In the genomic region with DNA sequence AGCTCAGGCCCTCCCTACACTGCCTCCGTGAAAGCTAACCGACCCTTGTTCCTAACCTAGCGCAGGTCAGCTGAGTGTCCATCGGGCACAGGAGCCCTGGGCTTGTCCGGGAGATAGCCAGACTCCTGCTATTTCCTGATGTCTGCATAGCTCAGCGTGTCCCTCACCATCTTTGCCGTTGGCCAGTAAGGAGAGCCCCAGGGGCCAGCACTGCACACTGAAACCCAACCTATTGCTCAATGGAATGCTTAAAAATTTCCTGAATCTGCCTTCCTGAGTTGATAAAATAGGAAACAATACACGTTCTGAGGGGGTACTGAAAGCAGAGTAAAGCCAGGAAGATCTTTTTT, we compare ENCODE assay signal across 8 cellular contexts. TPM values are rescaled to one million over a fixed set of nuclear protein-coding genes. Genes with fewer than 3 reads are reported as not detected.
DNase-seq lines count a peak whose midpoint lies in the region; ATAC-seq and TF ChIP-seq lines count a peak whose summit lies in the region.

No MANE protein-coding gene starts in this region.

- intact Hi-C loops in ascending aorta (cut with DNase I): loop anchor here (5.0 to 10.0 kb wide), 2 partner anchors 155 to 808 kb away; no protein-coding TSS in a partner anchor

- ATAC-seq in memory B cell (ENCODE audit: low read depth): no peak

- H2AFZ ChIP-seq in ACC112 (ENCODE audit: low read length, unreplicated experiment): peak overlapping the region; percentile 16

- H3K4me3 ChIP-seq in ACC112 (ENCODE audit: low read depth, low read length): peak overlapping the region; percentile 71
- peak overlapping the region; percentile 72 for H3K4me3 ChIP-seq in HL-60 (replicated peaks; ENCODE audit: insufficient read depth, low read length)
- peak overlapping the region; percentile 14 to 54 for H3K4me3 ChIP-seq in ascending aorta

- no peaks in the 10 kb centered on the region for H3K9me3 ChIP-seq in ascending aorta

- H3K27me3 ChIP-seq in ACC112 (ENCODE audit: insufficient read depth, low read length) (no peaks in the 10 kb centered on the region), HL-60 (ENCODE audit: insufficient read depth, poor library complexity, severe bottlenecking) (no peaks in the 10 kb centered on the region), ascending aorta (no peaks in the 10 kb centered on the region)

- H3K4me1 Mint-ChIP-seq in memory B cell (peaks cover 69% of the 10 kb centered on the region), glutamatergic neuron (ENCODE audit: low read depth, unreplicated experiment) (peaks cover 54% of the 10 kb centered on the region)

- peaks cover 9% of the 10 kb centered on the region for H3K36me3 Mint-ChIP-seq in memory B cell
- H3K36me3 Mint-ChIP-seq in glutamatergic neuron (ENCODE audit: unreplicated experiment): no peaks in the 10 kb centered on the region

- peak overlapping the region; percentile 89 for H3K27ac Mint-ChIP-seq in memory B cell
- H3K27ac Mint-ChIP-seq in glutamatergic neuron (ENCODE audit: unreplicated experiment): no peak overlapping the region

- DNase-seq in HL-60 (ENCODE audit: low read depth in 1 of 2, low spot score in 1 of 2): peak in 1 of 2 experiments; percentile 58
- peak in 1 of 2 donors; percentile 71 for DNase-seq in ascending aorta (ENCODE audit: low spot score in 2 of 2)
- DNase-seq in memory B cell (ENCODE audit: low spot score in 2 of 2): no peak
- no peak for DNase-seq in HPDE6-E6E7 (ENCODE audit: extremely low spot score)
- DNase-seq in glutamatergic neuron: no peak
- no peak for DNase-seq in NCI-H2227 treated with DMSO at 0.1 percent for 48 hours (lab: John Stamatoyannopoulos, UW)
- DNase-seq in activated CD4-positive, alpha-beta T cell treated with anti-CD3 and anti-CD28 coated beads, Interleukin-2, amount 50 U/mL, for 4 hours: no peak

- H3K27me3 Mint-ChIP-seq in memory B cell (no peaks in the 10 kb centered on the region), glutamatergic neuron (ENCODE audit: unreplicated experiment) (peaks cover 2% of the 10 kb centered on the region)

- no peaks in the 10 kb centered on the region for H3K79me2 ChIP-seq in ACC112 (ENCODE audit: control insufficient read depth, insufficient read depth, low read length, unreplicated experiment)

- H3K9me3 Mint-ChIP-seq in memory B cell: no peaks in the 10 kb centered on the region
- H3K9me3 Mint-ChIP-seq in glutamatergic neuron (ENCODE audit: unreplicated experiment): no peaks in the 10 kb centered on the region

- no peaks in the 10 kb centered on the region for H3K36me3 ChIP-seq in ACC112 (ENCODE audit: insufficient read depth, low read length)
- H3K36me3 ChIP-seq in ascending aorta: no peaks in the 10 kb centered on the region

- H3K27ac ChIP-seq in ACC112 (ENCODE audit: low read depth, low read length): peak overlapping the region; percentile 87
- H3K27ac ChIP-seq in HL-60 (replicated peaks): peak overlapping the region; percentile 90
- peak overlapping the region; percentile 81 to 84 for H3K27ac ChIP-seq in ascending aorta

- H3K4me3 Mint-ChIP-seq in memory B cell (peak overlapping the region; percentile 90), glutamatergic neuron (ENCODE audit: unreplicated experiment) (no peak overlapping the region)

- H3K4me1 ChIP-seq in ACC112 (ENCODE audit: control insufficient read depth, insufficient read depth, low read length, unreplicated experiment) (peaks cover 47% of the 10 kb centered on the region), ascending aorta (peaks cover 10 to 30% of the 10 kb centered on the region in 2 donors)

- TF ChIP-seq CTCF in HL-60 (IDR thresholded peaks at IDR 0.05; ENCODE audit: insufficient read depth, low read length): no peak
- no peak for TF ChIP-seq CTCF in ascending aorta (IDR thresholded peaks at IDR 0.05)
- no peak for TF ChIP-seq CTCF in glutamatergic neuron (IDR thresholded peaks at IDR 0.05; ENCODE audit: partially characterized antibody, unreplicated experiment)

RNA-seq across cellular contexts. Expression of a gene that starts 2.2 kb away (rescaled TPM):
- total RNA-seq in ascending aorta (16.3 TPM), glutamatergic neuron (ENCODE audit: unreplicated experiment) (0.47 TPM)

Comparison
In these comparisons a context has a peak if more than half of its experiments do, and no peak if none do; other contexts are left out.
1. RNA of a gene that starts 2.2 kb away (total RNA-seq): 16.3 TPM in ascending aorta (single experiment); 0.47 TPM in glutamatergic neuron (single experiment); every median in the first group is over 10 times any median in the second.
2. Peak in every context shown above with its lines, with median percentiles within 50 percentile points of each other: H3K27ac ChIP-seq and H3K4me3 ChIP-seq.